Comparison of ENCODE assay signal across 8 cellular contexts in the genomic region with DNA sequence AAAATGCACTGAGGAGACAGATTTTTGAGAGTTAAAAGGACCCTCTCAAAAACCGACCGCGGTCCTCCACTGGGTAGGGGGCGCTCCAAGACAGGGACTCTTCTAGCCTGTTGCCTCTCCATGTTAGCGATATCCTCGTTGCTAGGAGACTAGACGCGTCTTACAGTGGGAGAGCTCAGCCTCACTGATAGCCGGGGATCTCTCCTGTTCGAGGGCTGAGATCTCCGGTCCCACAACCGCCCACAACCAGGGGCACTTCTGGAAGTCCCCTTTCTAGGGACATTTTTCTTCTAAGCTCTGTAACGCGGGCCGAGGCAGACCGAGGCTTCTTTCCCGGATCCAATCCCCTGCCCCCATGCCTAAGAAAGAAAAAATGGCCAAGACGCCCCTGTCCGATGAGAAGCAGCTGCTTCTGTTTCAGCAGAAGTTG. TPM values are rescaled to one million over a fixed set of nuclear protein-coding genes. Genes with fewer than 3 reads are reported as not detected.
DNase-seq lines count a peak whose midpoint lies in the region; ATAC-seq, FAIRE-seq and TF ChIP-seq lines count a peak whose summit lies in the region.

No MANE protein-coding gene starts in this region.

- no peaks in the 10 kb centered on the region for H4K20me1 ChIP-seq in OCI-LY7 (ENCODE audit: insufficient read depth, low read length)

- CTCF ChIA-PET in A673 (lab: Charles Lee) = interaction anchor here (0.6 to 1.0 kb wide), 6 partner anchors 9 to 54 kb away, joined by 3 to 11 read pairs (median 4); no protein-coding TSS in a partner anchor
- CTCF ChIA-PET in OCI-LY7 (lab: Charles Lee; ENCODE audit: unreplicated experiment) = no interaction called here

- H3K4me3 ChIP-seq in A673 (ENCODE audit: low read depth, low read length, poor library complexity, severe bottlenecking) = peak overlapping the region; percentile 55
- peak overlapping the region; percentile 56 for H3K4me3 ChIP-seq in OCI-LY7 (ENCODE audit: low read depth, low read length, poor library complexity, severe bottlenecking)
- H3K4me3 ChIP-seq in fibroblast of mammary gland (ENCODE audit: control insufficient read depth, low read depth, low read length) = peak overlapping the region; percentile 40

- TF ChIP-seq CTCF in A673 (conservative IDR thresholded peaks at IDR 0.05; ENCODE audit: low read depth, low read length) (peak; percentile 73), OCI-LY7 (conservative IDR thresholded peaks at IDR 0.05; ENCODE audit: low read length) (peak; percentile 75), fibroblast of mammary gland (conservative IDR thresholded peaks at IDR 0.05; ENCODE audit: control insufficient read depth, insufficient read depth, low read depth, low read length) (peak; percentile 72), nephron progenitor cell (IDR thresholded peaks at IDR 0.05) (peak; percentile 69)

- FAIRE-seq in HTR-8/SVneo (lab: Jason Lieb, UNC) = peak; percentile 51

- H3K79me2 ChIP-seq in OCI-LY7 (ENCODE audit: insufficient read depth, low read depth, low read length) = no peaks in the 10 kb centered on the region

- POLR2A ChIA-PET in A673 (lab: Charles Lee; ENCODE audit: low non-redundant PET) (no interaction called here), OCI-LY7 (lab: Charles Lee) (interaction anchor here (0.6 kb wide), 1 partner anchor 210 kb away, joined by 8 read pairs; no protein-coding TSS in a partner anchor)

- H3K27me3 ChIP-seq in A673 (replicated peaks; ENCODE audit: insufficient read depth, low read depth, low read length, poor library complexity) = no peaks in the 10 kb centered on the region

- H3K4me1 Mint-ChIP-seq in activated T-helper 1 cell treated with anti-CD3 and anti-CD28 coated beads, Interleukin-12 subunit alpha, Interleukin-12 subunit beta, Interleukin-2, Interleukin-4 antibody, amounts not matched to agents 30 ng/mL and 10 ng/mL and 1 ng/mL, durations not matched to agents 14 hours and 24 hours and 36 hours (ENCODE audit: low read depth) = peaks cover 14% of the 10 kb centered on the region
- peaks cover 9% of the 10 kb centered on the region for H3K4me1 Mint-ChIP-seq in nephron progenitor cell

- H3K27me3 Mint-ChIP-seq in activated T-helper 1 cell treated with anti-CD3 and anti-CD28 coated beads, Interleukin-12 subunit alpha, Interleukin-12 subunit beta, Interleukin-2, Interleukin-4 antibody, amounts not matched to agents 30 ng/mL and 10 ng/mL and 1 ng/mL, durations not matched to agents 14 hours and 24 hours and 36 hours (ENCODE audit: insufficient read depth) = peaks cover 8% of the 10 kb centered on the region
- H3K27me3 Mint-ChIP-seq in nephron progenitor cell (ENCODE audit: low read depth, poor library complexity) = peaks cover 60% of the 10 kb centered on the region

- no peaks in the 10 kb centered on the region for H3K36me3 ChIP-seq in A673 (ENCODE audit: insufficient read depth, low read length, poor library complexity, severe bottlenecking)
- H3K36me3 ChIP-seq in OCI-LY7 (ENCODE audit: insufficient read depth, low read length) = no peaks in the 10 kb centered on the region

- ATAC-seq in GM18909 (IDR thresholded peaks at IDR 0.05; ENCODE audit: poor library complexity, unreplicated experiment) = peak; percentile 82

- H2AFZ ChIP-seq in OCI-LY7 (ENCODE audit: low read length) = no peak overlapping the region

- peak overlapping the region; percentile 68 for H3K4me3 Mint-ChIP-seq in activated T-helper 1 cell treated with anti-CD3 and anti-CD28 coated beads, Interleukin-12 subunit alpha, Interleukin-12 subunit beta, Interleukin-2, Interleukin-4 antibody, amounts not matched to agents 30 ng/mL and 10 ng/mL and 1 ng/mL, durations not matched to agents 14 hours and 24 hours and 36 hours
- H3K4me3 Mint-ChIP-seq in nephron progenitor cell = peak overlapping the region; percentile 84

- DNase-seq in A673 (ENCODE audit: low spot score) (peak; percentile 96), HTR-8/SVneo (ENCODE audit: insufficient read length, low spot score) (peak; percentile 84), OCI-LY7 (ENCODE audit: low spot score) (peak; percentile 79), fibroblast of mammary gland (ENCODE audit: low read depth) (peak; percentile 86), nephron progenitor cell (peak; percentile 88)
- peak; percentile 70 for DNase-seq in activated T-helper 1 cell treated with anti-CD3 and anti-CD28 coated beads, Interleukin-12 subunit alpha, Interleukin-12 subunit beta, Interleukin-2, Interleukin-4 antibody, amounts not matched to agents 30 ng/mL and 10 ng/mL and 1 ng/mL, durations not matched to agents 14 hours and 24 hours and 36 hours (ENCODE audit: low spot score)
- peak; percentile 81 for DNase-seq in stimulated activated naive CD4-positive, alpha-beta T cell treated with Interleukin-2 at 50 U/mL for 16 hours (lab: John Stamatoyannopoulos, UW)

- no peaks in the 10 kb centered on the region for H3K4me1 ChIP-seq in A673 (ENCODE audit: insufficient read depth, low read length, poor library complexity, severe bottlenecking)
- H3K4me1 ChIP-seq in OCI-LY7 (ENCODE audit: insufficient read depth, low read length, poor library complexity, severe bottlenecking) = no peaks in the 10 kb centered on the region

- intact Hi-C loops in A673 (cut with micrococcal nuclease; ENCODE audit: unreplicated experiment) = no loop called here
- intact Hi-C loops in OCI-LY7 (cut with micrococcal nuclease; ENCODE audit: unreplicated experiment) = no loop called here
- intact Hi-C loops in activated T-helper 1 cell treated with anti-CD3 and anti-CD28 coated beads, Interleukin-12 subunit alpha, Interleukin-12 subunit beta, Interleukin-2, Interleukin-4 antibody, amounts not matched to agents 30 ng/mL and 10 ng/mL and 1 ng/mL, durations not matched to agents 14 hours and 24 hours and 36 hours (cut with micrococcal nuclease) = loop anchor here (1.0 to 5.0 kb wide), 5 partner anchors 21 to 84 kb away; partner anchors contain the start of genes DDX23, FKBP11 and WNT1

- no peaks in the 10 kb centered on the region for H3K36me3 Mint-ChIP-seq in activated T-helper 1 cell treated with anti-CD3 and anti-CD28 coated beads, Interleukin-12 subunit alpha, Interleukin-12 subunit beta, Interleukin-2, Interleukin-4 antibody, amounts not matched to agents 30 ng/mL and 10 ng/mL and 1 ng/mL, durations not matched to agents 14 hours and 24 hours and 36 hours (ENCODE audit: low read depth)
- no peaks in the 10 kb centered on the region for H3K36me3 Mint-ChIP-seq in nephron progenitor cell (ENCODE audit: low read depth)

- BruUV-seq in A673 (replicated peaks; lab: Mats Ljungman, UMichigan) = no TSS peak
- no TSS peak for BruUV-seq in OCI-LY7 (replicated peaks; lab: Mats Ljungman, UMichigan)

- no peaks in the 10 kb centered on the region for H3K9me3 ChIP-seq in A673 (ENCODE audit: low read depth, low read length, poor library complexity, severe bottlenecking)
- H3K9me3 ChIP-seq in OCI-LY7 (ENCODE audit: low read length) = no peaks in the 10 kb centered on the region

- no peak overlapping the region for H3K27ac ChIP-seq in A673 (ENCODE audit: low read depth, low read length, poor library complexity, severe bottlenecking)
- H3K27ac ChIP-seq in OCI-LY7 (ENCODE audit: low read depth, low read length, poor library complexity, severe bottlenecking) = no peak overlapping the region

- H3K27ac Mint-ChIP-seq in activated T-helper 1 cell treated with anti-CD3 and anti-CD28 coated beads, Interleukin-12 subunit alpha, Interleukin-12 subunit beta, Interleukin-2, Interleukin-4 antibody, amounts not matched to agents 30 ng/mL and 10 ng/mL and 1 ng/mL, durations not matched to agents 14 hours and 24 hours and 36 hours = peak overlapping the region; percentile 71
- H3K27ac Mint-ChIP-seq in nephron progenitor cell = no peak overlapping the region

- peak overlapping the region; percentile 69 for H3K4me2 ChIP-seq in OCI-LY7 (ENCODE audit: low read length)

- no peaks in the 10 kb centered on the region for H3K9me3 Mint-ChIP-seq in activated T-helper 1 cell treated with anti-CD3 and anti-CD28 coated beads, Interleukin-12 subunit alpha, Interleukin-12 subunit beta, Interleukin-2, Interleukin-4 antibody, amounts not matched to agents 30 ng/mL and 10 ng/mL and 1 ng/mL, durations not matched to agents 14 hours and 24 hours and 36 hours
- no peaks in the 10 kb centered on the region for H3K9me3 Mint-ChIP-seq in nephron progenitor cell

- H3K9me2 ChIP-seq in OCI-LY7 (ENCODE audit: insufficient read depth, low read length) = no peaks in the 10 kb centered on the region

RNA-seq across cellular contexts. Expression of gene FKBP11, which starts 21.3 kb away (rescaled TPM):
- 31.8 and 32.5 TPM in 2 replicates for total RNA-seq in A673 (2021)
- 18.7 TPM in 2 replicates for total RNA-seq in OCI-LY7 (2014; rRNA removed; shearing (Covaris generic))
- total RNA-seq in OCI-LY7 (2022) = 60.4 and 66.2 TPM in 2 replicates
- 62.7 and 67.9 TPM in 2 replicates for total RNA-seq in activated T-helper 1 cell treated with anti-CD3 and anti-CD28 coated beads, Interleukin-12 subunit alpha, Interleukin-12 subunit beta, Interleukin-2, Interleukin-4 antibody, amounts not matched to agents 30 ng/mL and 10 ng/mL and 1 ng/mL, durations not matched to agents 14 hours and 24 hours and 36 hours

RNA-seq across cellular contexts. Expression of gene RND1, which starts 38.3 kb away (rescaled TPM):
- total RNA-seq in A673 (2021) (2.0 and 2.7 TPM in 2 replicates), OCI-LY7 (2022) (12.7 and 13.9 TPM in 2 replicates)
- 6.5 and 7.3 TPM in 2 replicates for total RNA-seq in OCI-LY7 (2014; rRNA removed; shearing (Covaris generic))
- 7.9 and 9.3 TPM in 2 replicates for total RNA-seq in activated T-helper 1 cell treated with anti-CD3 and anti-CD28 coated beads, Interleukin-12 subunit alpha, Interleukin-12 subunit beta, Interleukin-2, Interleukin-4 antibody, amounts not matched to agents 30 ng/mL and 10 ng/mL and 1 ng/mL, durations not matched to agents 14 hours and 24 hours and 36 hours

RNA-seq across cellular contexts. Expression of gene DDX23, which starts 52.0 kb away (rescaled TPM):
- total RNA-seq in A673 (2021) (111 and 135 TPM in 2 replicates), OCI-LY7 (2022) (103 and 119 TPM in 2 replicates)
- 91.1 and 101 TPM in 2 replicates for total RNA-seq in OCI-LY7 (2014; rRNA removed; shearing (Covaris generic))
- 120 and 127 TPM in 2 replicates for total RNA-seq in activated T-helper 1 cell treated with anti-CD3 and anti-CD28 coated beads, Interleukin-12 subunit alpha, Interleukin-12 subunit beta, Interleukin-2, Interleukin-4 antibody, amounts not matched to agents 30 ng/mL and 10 ng/mL and 1 ng/mL, durations not matched to agents 14 hours and 24 hours and 36 hours

RNA-seq across cellular contexts. Expression of gene ARF3, which starts 53.3 kb away (rescaled TPM):
- total RNA-seq in A673 (2021) (183 and 196 TPM in 2 replicates), OCI-LY7 (2022) (106 and 133 TPM in 2 replicates)
- 41.2 and 42.9 TPM in 2 replicates for total RNA-seq in OCI-LY7 (2014; rRNA removed; shearing (Covaris generic))
- total RNA-seq in activated T-helper 1 cell treated with anti-CD3 and anti-CD28 coated beads, Interleukin-12 subunit alpha, Interleukin-12 subunit beta, Interleukin-2, Interleukin-4 antibody, amounts not matched to agents 30 ng/mL and 10 ng/mL and 1 ng/mL, durations not matched to agents 14 hours and 24 hours and 36 hours = 116 and 117 TPM in 2 replicates
